In the genomic region with DNA sequence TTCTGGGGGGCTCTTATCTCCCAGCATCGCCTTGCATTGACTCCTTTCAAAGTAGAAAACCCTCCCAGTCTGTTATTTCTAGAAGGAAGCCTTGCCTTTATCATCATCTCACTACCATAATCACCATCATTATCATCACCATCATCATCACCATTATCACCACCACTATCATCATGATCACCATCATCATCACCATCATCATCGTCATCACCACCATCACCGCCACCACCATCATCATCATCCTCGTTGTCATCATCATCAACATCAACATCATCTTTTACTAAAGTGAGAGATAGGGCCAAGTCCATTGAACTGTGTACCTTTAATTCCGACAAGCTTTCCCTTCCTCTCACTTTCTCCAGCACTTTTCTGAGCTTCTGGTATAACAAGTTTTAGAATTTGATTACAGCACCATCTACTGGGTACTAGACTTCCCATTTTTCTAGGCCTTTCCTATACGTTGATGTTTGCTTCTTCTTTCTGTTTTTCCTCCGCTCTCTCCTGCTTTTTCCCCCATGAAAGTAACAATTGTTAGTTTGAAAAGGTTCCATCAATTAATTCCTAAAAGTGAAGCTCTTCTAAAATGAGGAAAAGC, we compare ENCODE assay signal across 1 cellular context.
TF ChIP-seq lines count a peak whose summit lies in the region.

No MANE protein-coding gene starts in this region.

TF ChIP-seq in GM23338, 12 proteins besides CTCF, POLR2A, EP300 and RAD21 (continued from another document):
- TF ChIP-seq POLR2AphosphoS5 (IDR thresholded peaks at IDR 0.05; ENCODE audit: low read depth) (no peak), ZNF114 (CRISPR knock-in tag; IDR thresholded peaks at IDR 0.05) (no peak), EZH2phosphoT487 (IDR thresholded peaks at IDR 0.05; ENCODE audit: unreplicated experiment) (no peak)
TF ChIP-seq in GM23338: peak in this region for 0.
